Comparison of ENCODE assay signal across 35 cellular contexts in the genomic region with DNA sequence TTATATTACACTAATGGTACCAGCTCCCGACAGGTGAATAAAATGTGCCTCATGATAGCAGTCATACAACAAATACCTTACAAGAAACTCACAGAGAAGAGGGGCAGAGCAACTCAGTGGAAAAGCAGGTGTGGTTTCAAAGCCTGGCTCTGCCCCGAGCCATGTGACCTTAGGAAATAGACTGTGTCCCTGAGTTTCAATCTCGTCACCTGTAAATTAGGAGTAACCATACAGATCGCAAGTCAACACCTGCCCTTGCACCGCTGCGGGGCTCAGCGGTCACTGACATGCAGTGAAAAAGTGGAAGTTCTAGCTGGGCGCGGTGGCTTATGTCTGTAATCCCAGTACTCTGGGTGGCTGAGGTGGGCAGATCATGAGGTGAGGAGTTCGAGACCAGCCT. TPM values are rescaled to one million over a fixed set of nuclear protein-coding genes. Genes with fewer than 3 reads are reported as not detected.
DNase-seq lines count a peak whose midpoint lies in the region; ATAC-seq and TF ChIP-seq lines count a peak whose summit lies in the region.
"Had no signal": no experiment of that assay in that cellular context is flagged by ENCODE, and none has a peak within 500 bp of the region (broad histone marks: within the 10 kb centered on the region; RNA-seq: fewer than 3 reads in every experiment).

No MANE protein-coding gene starts in this region.

- intact Hi-C loops in activated T-helper 1 cell treated with anti-CD3 and anti-CD28 coated beads, Interleukin-12 subunit alpha, Interleukin-12 subunit beta, Interleukin-2, Interleukin-4 antibody, amounts not matched to agents 30 ng/mL and 10 ng/mL and 1 ng/mL, durations not matched to agents 14 hours and 24 hours and 36 hours (cut with micrococcal nuclease), result no loop called here
- intact Hi-C loops in left colon (cut with DNase I, micrococcal nuclease) (loop anchor here in 1 of 2 donors (5.0 kb wide), 1 partner anchor 121 kb away; no protein-coding TSS in a partner anchor), spleen (cut with DNase I; ENCODE audit: low total_unique reads) (no loop called here)

- DNase-seq in activated T-helper 1 cell treated with anti-CD3 and anti-CD28 coated beads, Interleukin-12 subunit alpha, Interleukin-12 subunit beta, Interleukin-2, Interleukin-4 antibody, amounts not matched to agents 30 ng/mL and 10 ng/mL and 1 ng/mL, durations not matched to agents 14 hours and 24 hours and 36 hours (ENCODE audit: low spot score), result no peak
- DNase-seq in left colon (no peak), spleen (peak; percentile 40), NCI-H345 treated with DMSO at 0.1 percent for 48 hours (lab: John Stamatoyannopoulos, UW; ENCODE audit: unreplicated experiment) (no peak), D341Med (ENCODE audit: low spot score) (no peak), Ammon's horn (ENCODE audit: low spot score) (no peak), erythroblast (lab: John Stamatoyannopoulos, UW) (no peak)
- DNase-seq: activated CD4-positive, alpha-beta T cell treated with anti-CD3 and anti-CD28 coated beads for 36 hours; activated T-cell treated with anti-CD3 and anti-CD28 coated beads for 4 hours; AML-193; amniotic stem cell; brain microvascular endothelial cell; CD8-positive, alpha-beta T cell; DMS 273 treated with DMSO at 0.1 percent for 48 hours; H7; KBM-7; left ventricle myocardium superior; mesendoderm; naive B cell; NCI-H1105 treated with DMSO at 0.1 percent for 48 hours; NCI-H1930; NCI-H2227 treated with DMSO at 0.1 percent for 48 hours; occipital lobe; RPMI8226; stimulated activated CD4-positive, alpha-beta T cell treated with anti-CD3 and anti-CD28 coated beads, Interleukin-4, amount 100 ng/mL, for 24 hours; substantia nigra; T1000; uterus had no signal

- H3K27me3 ChIP-seq in spleen (replicated peaks in 1 of 7), result no peaks in the 10 kb centered on the region
- H3K27me3 ChIP-seq: brain microvascular endothelial cell, sigmoid colon, SJSA1, uterus had no signal

- H3K27ac Mint-ChIP-seq in IgD-negative memory B cell, result peak overlapping the region in 2 of 3 donors; percentile 71 to 76
- H3K27ac Mint-ChIP-seq in activated T-helper 1 cell treated with anti-CD3 and anti-CD28 coated beads, Interleukin-12 subunit alpha, Interleukin-12 subunit beta, Interleukin-2, Interleukin-4 antibody, amounts not matched to agents 30 ng/mL and 10 ng/mL and 1 ng/mL, durations not matched to agents 14 hours and 24 hours and 36 hours, result peak overlapping the region; percentile 40
- H3K27ac Mint-ChIP-seq: activated naive CD4-positive, alpha-beta T cell treated with anti-CD3 and anti-CD28 coated beads, Interleukin-2, amount 50 U/mL, for 24 hours; CD8-positive, alpha-beta T cell had no signal

- H3K4me1 ChIP-seq in spleen, result peaks cover 0 to 41% (median 12%) of the 10 kb centered on the region in 6 donors

- no peak overlapping the region for H3K4me3 ChIP-seq in spleen
- H3K4me3 ChIP-seq: sigmoid colon, SJSA1, uterus had no signal

- H3K27ac ChIP-seq in spleen, result no peak overlapping the region
- H3K27ac ChIP-seq: brain microvascular endothelial cell, sigmoid colon, SJSA1, uterus, VCaP had no signal

- peaks cover 1% of the 10 kb centered on the region for H3K36me3 Mint-ChIP-seq in IgD-negative memory B cell
- H3K36me3 Mint-ChIP-seq in activated T-helper 1 cell treated with anti-CD3 and anti-CD28 coated beads, Interleukin-12 subunit alpha, Interleukin-12 subunit beta, Interleukin-2, Interleukin-4 antibody, amounts not matched to agents 30 ng/mL and 10 ng/mL and 1 ng/mL, durations not matched to agents 14 hours and 24 hours and 36 hours (ENCODE audit: low read depth), result no peaks in the 10 kb centered on the region
- H3K36me3 Mint-ChIP-seq: activated naive CD4-positive, alpha-beta T cell treated with anti-CD3 and anti-CD28 coated beads, Interleukin-2, amount 50 U/mL, for 24 hours; CD8-positive, alpha-beta T cell; naive B cell had no signal

- peak overlapping the region in 3 of 4 donors; percentile 24 to 78 (median 49) for H3K4me3 Mint-ChIP-seq in IgD-negative memory B cell
- no peak overlapping the region for H3K4me3 Mint-ChIP-seq in activated T-helper 1 cell treated with anti-CD3 and anti-CD28 coated beads, Interleukin-12 subunit alpha, Interleukin-12 subunit beta, Interleukin-2, Interleukin-4 antibody, amounts not matched to agents 30 ng/mL and 10 ng/mL and 1 ng/mL, durations not matched to agents 14 hours and 24 hours and 36 hours
- H3K4me3 Mint-ChIP-seq: activated CD4-positive, alpha-beta T cell treated with anti-CD3 and anti-CD28 coated beads for 36 hours; activated naive CD4-positive, alpha-beta T cell treated with anti-CD3 and anti-CD28 coated beads, Interleukin-2, amount 50 U/mL, for 24 hours; CD8-positive, alpha-beta T cell had no signal

- H3K9me3 ChIP-seq in spleen, result no peaks in the 10 kb centered on the region
- H3K9me3 ChIP-seq: sigmoid colon, SJSA1, uterus had no signal

- TF ChIP-seq POLR2A in spleen (IDR thresholded peaks at IDR 0.05) (no peak), erythroblast (IDR thresholded peaks at IDR 0.05; ENCODE audit: low read length) (no peak)

- ATAC-seq in left colon, result peak; percentile 15
- ATAC-seq: activated CD4-positive, alpha-beta T cell treated with anti-CD3 and anti-CD28 coated beads for 36 hours; CD8-positive, alpha-beta T cell; left ventricle myocardium superior had no signal

- no peaks in the 10 kb centered on the region for H3K36me3 ChIP-seq in spleen
- H3K36me3 ChIP-seq: brain microvascular endothelial cell, sigmoid colon, SJSA1, uterus had no signal

- H3K4me1 Mint-ChIP-seq in IgD-negative memory B cell, result peaks cover 15 to 25% (median 18%) of the 10 kb centered on the region in 3 donors
- peaks cover 40% of the 10 kb centered on the region for H3K4me1 Mint-ChIP-seq in activated T-helper 1 cell treated with anti-CD3 and anti-CD28 coated beads, Interleukin-12 subunit alpha, Interleukin-12 subunit beta, Interleukin-2, Interleukin-4 antibody, amounts not matched to agents 30 ng/mL and 10 ng/mL and 1 ng/mL, durations not matched to agents 14 hours and 24 hours and 36 hours (ENCODE audit: low read depth)

- no peaks in the 10 kb centered on the region for H3K27me3 Mint-ChIP-seq in IgD-negative memory B cell
- H3K27me3 Mint-ChIP-seq in activated T-helper 1 cell treated with anti-CD3 and anti-CD28 coated beads, Interleukin-12 subunit alpha, Interleukin-12 subunit beta, Interleukin-2, Interleukin-4 antibody, amounts not matched to agents 30 ng/mL and 10 ng/mL and 1 ng/mL, durations not matched to agents 14 hours and 24 hours and 36 hours (ENCODE audit: insufficient read depth), result no peaks in the 10 kb centered on the region
- H3K27me3 Mint-ChIP-seq: activated CD4-positive, alpha-beta T cell treated with anti-CD3 and anti-CD28 coated beads for 36 hours; activated naive CD4-positive, alpha-beta T cell treated with anti-CD3 and anti-CD28 coated beads, Interleukin-2, amount 50 U/mL, for 24 hours; naive B cell had no signal

- no peaks in the 10 kb centered on the region for H3K9me3 Mint-ChIP-seq in IgD-negative memory B cell
- H3K9me3 Mint-ChIP-seq in activated T-helper 1 cell treated with anti-CD3 and anti-CD28 coated beads, Interleukin-12 subunit alpha, Interleukin-12 subunit beta, Interleukin-2, Interleukin-4 antibody, amounts not matched to agents 30 ng/mL and 10 ng/mL and 1 ng/mL, durations not matched to agents 14 hours and 24 hours and 36 hours, result no peaks in the 10 kb centered on the region
- H3K9me3 Mint-ChIP-seq: activated naive CD4-positive, alpha-beta T cell treated with anti-CD3 and anti-CD28 coated beads, Interleukin-2, amount 50 U/mL, for 24 hours; CD8-positive, alpha-beta T cell; naive B cell had no signal

- 87 to 93% (median 90%) methylated on average over 10 of the region's 10 CpGs for WGBS in spleen, 5 donors

- TF ChIP-seq CTCF in spleen (IDR thresholded peaks at IDR 0.05 in 8 of 11, conservative IDR thresholded peaks at IDR 0.05 in 3 of 11), result no peak

RNA-seq across cellular contexts. Expression of gene MRTFA, which starts 11.9 kb away (rescaled TPM):
- polyA plus RNA-seq in IgD-negative memory B cell, result 17.2 TPM
- total RNA-seq in activated T-helper 1 cell treated with anti-CD3 and anti-CD28 coated beads, Interleukin-12 subunit alpha, Interleukin-12 subunit beta, Interleukin-2, Interleukin-4 antibody, amounts not matched to agents 30 ng/mL and 10 ng/mL and 1 ng/mL, durations not matched to agents 14 hours and 24 hours and 36 hours, result 47.4 and 47.8 TPM in 2 replicates
- total RNA-seq in left colon, result 10 to 100 TPM; 42.1 to 44.4 TPM
- total RNA-seq in spleen, result 100 to 1,000 TPM in 3 of 7 donors, 10 to 100 TPM in 4; 76.2 to 138 (median 97.3) TPM
- polyA plus RNA-seq in spleen, result 10 to 100 TPM; 17.6 to 35.0 (median 24.6) TPM

RNA-seq across cellular contexts. Expression of gene MCHR1, which starts 30.9 kb away (rescaled TPM):
- polyA plus RNA-seq in IgD-negative memory B cell, result not detected
- total RNA-seq in activated T-helper 1 cell treated with anti-CD3 and anti-CD28 coated beads, Interleukin-12 subunit alpha, Interleukin-12 subunit beta, Interleukin-2, Interleukin-4 antibody, amounts not matched to agents 30 ng/mL and 10 ng/mL and 1 ng/mL, durations not matched to agents 14 hours and 24 hours and 36 hours, result not detected in 2 replicates
- not detected for total RNA-seq in left colon
- total RNA-seq in spleen, result under 1 TPM in 2 of 7 donors, not detected in 5; 0.36 to 0.70 TPM
- polyA plus RNA-seq in spleen, result under 1 TPM; 0.10 to 0.23 (median 0.17) TPM
- total RNA-seq: A673; activated CD4-positive, alpha-beta T cell treated with anti-CD3 and anti-CD28 coated beads for 36 hours; CD8-positive, alpha-beta T cell; pulmonary artery endothelial cell; SJSA1 had no signal
